In the genomic region with DNA sequence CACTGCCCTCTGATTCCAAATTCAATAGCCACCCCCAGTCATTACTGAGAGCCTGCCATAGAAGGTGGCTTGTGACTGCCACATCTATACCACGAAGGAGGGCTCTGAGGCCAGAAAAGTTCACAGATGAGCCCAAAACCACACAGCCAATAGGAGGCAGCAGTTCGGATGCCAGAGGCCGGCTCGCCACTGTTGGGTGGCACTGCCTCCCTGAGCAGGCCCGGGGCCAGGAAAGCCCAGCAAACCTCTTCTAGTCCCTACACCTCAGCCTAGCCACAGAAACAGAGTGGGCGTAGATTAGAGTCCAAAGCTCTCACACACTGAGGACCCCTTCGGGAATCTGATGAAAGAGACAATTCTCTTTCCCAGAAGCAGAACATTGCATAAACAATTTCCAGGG, we compare ENCODE assay signal across 26 cellular contexts.
"Had no signal": no experiment of that assay in that cellular context is flagged by ENCODE, and none has a peak within 500 bp of the region (broad histone marks: within the 10 kb centered on the region; RNA-seq: fewer than 3 reads in every experiment).

No MANE protein-coding gene starts in this region.

- H3K9me3 ChIP-seq: ascending aorta, SJCRH30 had no signal

- H3K36me3 ChIP-seq: ascending aorta, SJCRH30 had no signal

- DNase-seq: activated B cell treated with CpG ODN at 0.5 μM for 24 hours; activated CD4-positive, alpha-beta memory T cell treated with anti-CD3 and anti-CD28 coated beads for 36 hours; activated CD4-positive, alpha-beta T cell treated with anti-CD3 and anti-CD28 coated beads for 1 hour; activated CD4-positive, alpha-beta T cell treated with anti-CD3 and anti-CD28 coated beads, Interleukin-2, amount 10 ng/mL, durations not matched to agents 24 days and 14 days; activated gamma-delta T cell treated with Interleukin-2 at 50 U/mL for 16 hours; activated naive CD4-positive, alpha-beta T cell treated with anti-CD3 and anti-CD28 coated beads, Interleukin-2, amount 10 ng/mL, durations not matched to agents 7 days and 5 days; activated T-cell treated with anti-CD3 and anti-CD28 coated beads for 4 hours; activated T-cell treated with anti-CD3 and anti-CD28 coated beads, Interleukin-2, amount 50 U/mL, for 72 hours; Karpas-422; MM.1S; NCI-H1105; NCI-H1436; NCI-H1694 treated with DMSO at 0.1 percent for 48 hours; NCI-H2029 treated with DMSO at 0.1 percent for 48 hours; NCI-H345; NCI-H510A; NCI-H526 treated with DMSO at 0.1 percent for 48 hours; NCI-H82; OCI-M1; Right ventricle myocardium superior; SJCRH30; T-helper 17 cell; T-helper 9 cell had no signal

- H3K27ac ChIP-seq: ascending aorta, RWPE1, SJCRH30 had no signal

- H3K4me3 ChIP-seq: ascending aorta, SJCRH30 had no signal

- ATAC-seq: activated T-cell treated with anti-CD3 and anti-CD28 coated beads, Interleukin-2, amount 50 U/mL, for 72 hours; Panc1; T-helper 17 cell had no signal

- H3K27me3 ChIP-seq: ascending aorta had no signal
